ENCODE assay signal across 8 cellular contexts in the genomic region with DNA sequence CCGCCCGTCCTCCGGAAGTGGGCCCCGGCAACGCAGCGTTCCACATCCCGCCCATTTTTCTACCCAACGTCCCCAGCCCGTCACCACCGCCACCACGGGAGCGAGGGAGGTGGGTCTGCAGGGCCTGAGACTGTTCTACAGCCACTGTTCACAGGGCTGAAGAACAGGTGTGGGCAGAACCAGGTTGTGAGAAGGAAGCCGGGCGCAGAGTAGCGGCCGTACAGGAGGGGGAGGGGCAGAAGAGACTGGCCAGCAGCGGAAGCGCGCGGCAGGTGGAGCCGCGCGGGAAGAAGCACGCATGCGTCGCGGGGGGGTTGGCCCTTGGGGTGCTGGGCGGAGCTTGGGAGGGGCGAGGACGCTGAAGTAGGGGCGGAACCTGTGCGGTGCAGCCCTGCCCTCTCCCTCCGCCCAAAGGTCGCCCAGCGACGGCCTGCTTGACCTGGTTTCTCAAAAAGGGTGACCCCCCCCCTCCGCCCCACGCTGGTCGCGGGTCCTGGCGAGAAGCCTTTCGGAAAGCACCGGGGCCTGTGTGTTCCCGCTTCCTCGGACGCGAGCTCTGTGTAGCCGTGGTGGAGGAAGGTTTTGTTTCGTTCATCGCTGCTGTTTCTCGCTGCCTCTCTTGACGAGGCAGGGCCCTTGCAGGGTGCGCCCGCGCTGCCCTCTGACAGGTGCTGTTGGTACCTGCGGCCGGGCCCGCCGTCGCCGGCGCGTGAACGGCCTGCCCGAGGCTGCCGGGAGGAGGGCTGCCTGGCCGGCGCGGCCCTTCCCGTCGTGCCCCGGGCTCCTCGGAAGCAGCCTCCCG. TPM values are rescaled to one million over a fixed set of nuclear protein-coding genes. Genes with fewer than 3 reads are reported as not detected.
DNase-seq lines count a peak whose midpoint lies in the region; ATAC-seq and TF ChIP-seq lines count a peak whose summit lies in the region.

No MANE protein-coding gene starts in this region.

- H3K4me3 ChIP-seq in OCI-LY7 (ENCODE audit: low read depth, low read length, poor library complexity, severe bottlenecking) = peak overlapping the region; percentile 84
- peak overlapping the region; percentile 82 for H3K4me3 ChIP-seq in epithelial cell of proximal tubule (ENCODE audit: low read depth, low read length)
- peak overlapping the region; percentile 96 for H3K4me3 ChIP-seq in mucosa of stomach (ENCODE audit: low read length)

- peak overlapping the region; percentile 96 for H3K27ac ChIP-seq in OCI-LY7 (ENCODE audit: low read depth, low read length, poor library complexity, severe bottlenecking)

- H3K9me2 ChIP-seq in OCI-LY7 (ENCODE audit: insufficient read depth, low read length) = no peaks in the 10 kb centered on the region

- H3K27me3 ChIP-seq in mucosa of stomach (ENCODE audit: control insufficient read depth, insufficient read depth, low read length) = no peaks in the 10 kb centered on the region

- peak overlapping the region; percentile 88 for H3K4me2 ChIP-seq in OCI-LY7 (ENCODE audit: low read length)

- peaks cover 52% of the 10 kb centered on the region for H3K79me2 ChIP-seq in OCI-LY7 (ENCODE audit: insufficient read depth, low read depth, low read length)

- POLR2A ChIA-PET in OCI-LY7 (lab: Charles Lee) = interaction anchor here (2.3 kb wide), 1 partner anchor 11 kb away, joined by 16 read pairs; no protein-coding TSS in a partner anchor

- DNase-seq in DMS153 (lab: John Stamatoyannopoulos, UW) (peak; percentile 66), HuH-7.5 (ENCODE audit: low spot score) (peak; percentile 86), OCI-LY7 (ENCODE audit: low spot score) (peak; percentile 96), epithelial cell of proximal tubule (ENCODE audit: low read depth) (no peak)
- peak; percentile 98 for DNase-seq in activated T-cell treated with anti-CD3 and anti-CD28 coated beads, Interleukin-2, amount 50 U/mL, for 1 hour
- DNase-seq in stimulated activated CD8-positive, alpha-beta memory T cell treated with anti-CD3 and anti-CD28 coated beads, Interleukin-4, amount 100 ng/mL, for 48 hours = peak; percentile 97

- H3K9me3 ChIP-seq in OCI-LY7 (ENCODE audit: low read length) (no peaks in the 10 kb centered on the region), mucosa of stomach (ENCODE audit: control insufficient read depth, low read length) (no peaks in the 10 kb centered on the region)

- intact Hi-C loops in OCI-LY7 (cut with micrococcal nuclease; ENCODE audit: unreplicated experiment) = loop anchor here (1.0 to 2.0 kb wide), 4 partner anchors 8 to 50 kb away; partner anchors contain the start of genes MGAT1 and ZFP62

- H3K36me3 ChIP-seq in OCI-LY7 (ENCODE audit: insufficient read depth, low read length) (peaks cover 5% of the 10 kb centered on the region; the same call in 1 of the 2 replicates), mucosa of stomach (ENCODE audit: control insufficient read depth, insufficient read depth, low read length) (no peaks in the 10 kb centered on the region)

- no TSS peak for BruUV-seq in OCI-LY7 (replicated peaks; lab: Mats Ljungman, UMichigan)

- no peak for TF ChIP-seq CTCF in OCI-LY7 (conservative IDR thresholded peaks at IDR 0.05; ENCODE audit: low read length)
- TF ChIP-seq CTCF in epithelial cell of proximal tubule (conservative IDR thresholded peaks at IDR 0.05; ENCODE audit: low read depth, low read length) = no peak

- H2AFZ ChIP-seq in OCI-LY7 (ENCODE audit: low read length) = peak overlapping the region; percentile 3; the same call in 1 of the 2 replicates

- H3K9ac ChIP-seq in mucosa of stomach (ENCODE audit: low read length) = peak overlapping the region; percentile 92

- CTCF ChIA-PET in OCI-LY7 (lab: Charles Lee; ENCODE audit: unreplicated experiment) = interaction anchor here (0.7 kb wide), 1 partner anchor 378 kb away, joined by 3 read pairs; no protein-coding TSS in a partner anchor

- no peaks in the 10 kb centered on the region for H4K20me1 ChIP-seq in OCI-LY7 (ENCODE audit: insufficient read depth, low read length)

- ATAC-seq in GM21529 (IDR thresholded peaks at IDR 0.05; ENCODE audit: unreplicated experiment) = peak; percentile 65

- H3K4me1 ChIP-seq in OCI-LY7 (ENCODE audit: insufficient read depth, low read length, poor library complexity, severe bottlenecking) (peaks cover 79% of the 10 kb centered on the region), mucosa of stomach (ENCODE audit: control insufficient read depth, insufficient read depth, low read length) (peaks cover 42% of the 10 kb centered on the region)

RNA-seq across cellular contexts. Expression of gene MGAT1, which starts 7.8 kb away (rescaled TPM):
- 65.2 and 75.4 TPM in 2 replicates for total RNA-seq in OCI-LY7 (2014; rRNA removed; shearing (Covaris generic))
- total RNA-seq in OCI-LY7 (2022) = 95.2 and 103 TPM in 2 replicates
- 71.7 and 79.6 TPM in 2 replicates for total RNA-seq in epithelial cell of proximal tubule

RNA-seq across cellular contexts. Expression of gene ZFP62, which starts 50.7 kb away (rescaled TPM):
- total RNA-seq in OCI-LY7 (2014; rRNA removed; shearing (Covaris generic)) = 58.4 and 59.0 TPM in 2 replicates
- 69.2 and 79.1 TPM in 2 replicates for total RNA-seq in OCI-LY7 (2022)
- total RNA-seq in epithelial cell of proximal tubule = 10.4 and 12.4 TPM in 2 replicates
